ENCODE assay signal across 10 cellular contexts in genomic region chr14:90487031-90487430, GRCh38.
DNase-seq lines count a peak whose midpoint lies in the region; ATAC-seq and TF ChIP-seq lines count a peak whose summit lies in the region.
"Had no signal": no experiment of that assay in that cellular context is flagged by ENCODE, and none has a peak within 500 bp of the region (broad histone marks: within the 10 kb centered on the region; RNA-seq: fewer than 3 reads in every experiment).

No MANE protein-coding gene starts in this region.

- TF ChIP-seq CTCF in BE2C (IDR thresholded peaks at IDR 0.05; ENCODE audit: low read depth, low read length) = no peak

- DNase-seq in BE2C = peak; percentile 82
- peak; percentile 36 for DNase-seq in NCI-H1105 (lab: John Stamatoyannopoulos, UW)
- peak; percentile 41 for DNase-seq in RPMI7951 (ENCODE audit: low read depth)
- DNase-seq in inferior parietal cortex (ENCODE audit: extremely low spot score) = peak; percentile 39
- DNase-seq in activated CD8-positive, alpha-beta T cell treated with anti-CD3 and anti-CD28 coated beads, Interleukin-2, amount 10 ng/mL, durations not matched to agents 7 days and 5 days = no peak
- no peak for DNase-seq in HuH-7 (ENCODE audit: low spot score)
- DNase-seq: CD4-positive, CD25-positive, alpha-beta regulatory T cell had no signal

- H3K4me3 ChIP-seq in BE2C (ENCODE audit: low read depth, low read length) = no peak overlapping the region

- H3K27me3 ChIP-seq in BE2C = no peaks in the 10 kb centered on the region

- peaks cover 8% of the 10 kb centered on the region for H3K27me3 Mint-ChIP-seq in activated CD8-positive, alpha-beta T cell treated with anti-CD3 and anti-CD28 coated beads, Interleukin-2, amount 10 ng/mL, durations not matched to agents 7 days and 5 days (ENCODE audit: low read depth)
- H3K27me3 Mint-ChIP-seq: activated naive CD4-positive, alpha-beta T cell treated with anti-CD3 and anti-CD28 coated beads, Interleukin-2, amount 50 U/mL, for 24 hours had no signal

- H3K4me1 Mint-ChIP-seq in activated CD8-positive, alpha-beta T cell treated with anti-CD3 and anti-CD28 coated beads, Interleukin-2, amount 10 ng/mL, durations not matched to agents 7 days and 5 days (ENCODE audit: low read depth) = peaks cover 10% of the 10 kb centered on the region

- no peaks in the 10 kb centered on the region for H3K36me3 Mint-ChIP-seq in activated CD8-positive, alpha-beta T cell treated with anti-CD3 and anti-CD28 coated beads, Interleukin-2, amount 10 ng/mL, durations not matched to agents 7 days and 5 days (ENCODE audit: low read depth)
- H3K36me3 Mint-ChIP-seq: activated naive CD4-positive, alpha-beta T cell treated with anti-CD3 and anti-CD28 coated beads, Interleukin-2, amount 50 U/mL, for 24 hours; CD4-positive, CD25-positive, alpha-beta regulatory T cell had no signal

- CTCF ChIA-PET in activated CD8-positive, alpha-beta T cell treated with anti-CD3 and anti-CD28 coated beads, Interleukin-2, amount 10 ng/mL, durations not matched to agents 7 days and 5 days (lab: Charles Lee) = interaction anchor here (0.9 to 1.5 kb wide), 2 partner anchors 10 to 87 kb away, joined by 3 read pairs; no protein-coding TSS in a partner anchor

- POLR2A ChIA-PET in activated CD8-positive, alpha-beta T cell treated with anti-CD3 and anti-CD28 coated beads, Interleukin-2, amount 10 ng/mL, durations not matched to agents 7 days and 5 days (lab: Charles Lee) = no interaction called here

- H3K27ac Mint-ChIP-seq in activated CD8-positive, alpha-beta T cell treated with anti-CD3 and anti-CD28 coated beads, Interleukin-2, amount 10 ng/mL, durations not matched to agents 7 days and 5 days = no peak overlapping the region
- H3K27ac Mint-ChIP-seq: activated naive CD4-positive, alpha-beta T cell treated with anti-CD3 and anti-CD28 coated beads, Interleukin-2, amount 50 U/mL, for 24 hours; CD4-positive, CD25-positive, alpha-beta regulatory T cell had no signal

- no peaks in the 10 kb centered on the region for H3K9me3 Mint-ChIP-seq in activated CD8-positive, alpha-beta T cell treated with anti-CD3 and anti-CD28 coated beads, Interleukin-2, amount 10 ng/mL, durations not matched to agents 7 days and 5 days (ENCODE audit: insufficient read depth)
- H3K9me3 Mint-ChIP-seq: activated naive CD4-positive, alpha-beta T cell treated with anti-CD3 and anti-CD28 coated beads, Interleukin-2, amount 50 U/mL, for 24 hours had no signal

- ATAC-seq in HG03520 (IDR thresholded peaks at IDR 0.05; ENCODE audit: unreplicated experiment) = no peak
- ATAC-seq in activated CD8-positive, alpha-beta T cell treated with anti-CD3 and anti-CD28 coated beads, Interleukin-2, amount 10 ng/mL, durations not matched to agents 7 days and 5 days = no peak
- no peak for ATAC-seq in HG02973 (IDR thresholded peaks at IDR 0.05; ENCODE audit: unreplicated experiment)

- no peaks in the 10 kb centered on the region for H3K36me3 ChIP-seq in BE2C

- peaks cover 33% of the 10 kb centered on the region for H3K4me1 ChIP-seq in BE2C

- H3K9me3 ChIP-seq in BE2C = no peaks in the 10 kb centered on the region; the same call in 1 of the 2 replicates

- H3K4me3 Mint-ChIP-seq in activated CD8-positive, alpha-beta T cell treated with anti-CD3 and anti-CD28 coated beads, Interleukin-2, amount 10 ng/mL, durations not matched to agents 7 days and 5 days = no peak overlapping the region
- H3K4me3 Mint-ChIP-seq: activated naive CD4-positive, alpha-beta T cell treated with anti-CD3 and anti-CD28 coated beads, Interleukin-2, amount 50 U/mL, for 24 hours; CD4-positive, CD25-positive, alpha-beta regulatory T cell had no signal

Comparison
In these comparisons a context has a peak if more than half of its experiments do, and no peak if none do; other contexts are left out.
1. DNase-seq: peak in BE2C (single experiment), NCI-H1105 (single experiment), RPMI7951 (single experiment) and inferior parietal cortex (single experiment); none in activated CD8-positive, alpha-beta T cell treated with anti-CD3 and anti-CD28 coated beads, Interleukin-2, amount 10 ng/mL, durations not matched to agents 7 days and 5 days (single experiment) and HuH-7 (single experiment).